24 cellular contexts compared by ENCODE assay signal in the genomic region with DNA sequence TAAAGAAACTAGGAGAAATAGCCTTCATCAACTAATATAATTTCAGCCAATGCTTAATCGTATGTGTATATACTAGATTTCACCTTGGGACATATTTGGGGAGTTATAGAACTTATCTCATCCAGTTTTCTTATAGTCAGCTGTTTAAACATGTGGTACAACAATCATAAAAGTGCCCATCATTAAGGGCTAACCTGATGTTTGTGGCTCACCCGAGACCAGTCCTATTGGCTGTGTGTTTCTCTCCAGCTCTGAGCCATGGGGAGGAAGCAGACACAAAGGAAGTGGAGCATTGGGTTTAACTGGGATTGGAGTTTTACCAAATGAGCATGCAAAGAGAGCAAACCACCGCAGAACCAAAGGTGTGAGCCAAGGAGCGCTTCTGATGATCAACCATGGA.
"Had no signal": no experiment of that assay in that cellular context is flagged by ENCODE, and none has a peak within 500 bp of the region (broad histone marks: within the 10 kb centered on the region; RNA-seq: fewer than 3 reads in every experiment).

No MANE protein-coding gene starts in this region.

- H3K27me3 ChIP-seq: left lung, ovary, right lobe of liver, uterus had no signal

- H3K36me3 ChIP-seq: left lung, ovary, right lobe of liver, thoracic aorta, uterus had no signal

- H3K27ac Mint-ChIP-seq: activated B cell treated with CpG ODN at 0.5 μM for 24 hours; activated T-cell treated with anti-CD3 and anti-CD28 coated beads, Interleukin-2, amount 50 U/mL, for 24 hours; activated T-helper 2 cell treated with anti-CD3 and anti-CD28 coated beads, Interferon-gamma antibody, Interleukin-2, Interleukin-4, amounts not matched to agents 10 μg/mL and 5 μg/mL and 100 μg/mL, durations not matched to agents 14 hours and 24 hours and 36 hours; endodermal cell; progenitor cell of endocrine pancreas; T-helper 2 cell treated with Interferon-gamma antibody and Interleukin-4, amounts not matched to agents 5 μg/mL and 100 μg/mL, for 36 hours; type B pancreatic cell had no signal

- H3K4me1 ChIP-seq: left lung, right lobe of liver, uterus had no signal

- H3K4me3 Mint-ChIP-seq: activated B cell treated with CpG ODN at 0.5 μM for 24 hours; activated CD4-positive, alpha-beta T cell treated with anti-CD3 and anti-CD28 coated beads for 36 hours; activated T-cell treated with anti-CD3 and anti-CD28 coated beads, Interleukin-2, amount 50 U/mL, for 24 hours; endodermal cell; T-helper 2 cell treated with Interferon-gamma antibody and Interleukin-4, amounts not matched to agents 5 μg/mL and 100 μg/mL, for 36 hours; type B pancreatic cell had no signal

- H3K9me3 ChIP-seq: left lung, ovary, right lobe of liver, thoracic aorta, uterus had no signal

- DNase-seq: activated B cell treated with CpG ODN at 0.5 μM for 24 hours; activated CD4-positive, alpha-beta T cell treated with anti-CD3 and anti-CD28 coated beads for 36 hours; activated CD8-positive, alpha-beta memory T cell treated with anti-CD3 and anti-CD28 coated beads, Interleukin-2, amount 50 U/mL, for 48 hours; activated naive CD4-positive, alpha-beta T cell treated with Interleukin-2 at 50 U/mL for 16 hours; activated T-cell treated with anti-CD3 and anti-CD28 coated beads, Interleukin-2, amount 50 U/mL, for 24 hours; amygdala; caudate nucleus; endodermal cell; foreskin fibroblast; head of caudate nucleus; left lung; ovary; right lobe of liver; stimulated activated CD4-positive, alpha-beta T cell treated with anti-CD3 and anti-CD28 coated beads, Interleukin-2, amount 100 ng/mL, for 48 hours; stimulated activated naive CD4-positive, alpha-beta T cell treated with Interleukin-2 at 50 U/mL for 16 hours; SW 1271; uterus had no signal

- H3K27ac ChIP-seq: left lung, ovary, right lobe of liver, thoracic aorta, uterus had no signal

- H3K36me3 Mint-ChIP-seq: type B pancreatic cell had no signal

- H3K4me3 ChIP-seq: left lung, lung, ovary, right lobe of liver, thoracic aorta, uterus had no signal

- H3K27me3 Mint-ChIP-seq: activated CD4-positive, alpha-beta T cell treated with anti-CD3 and anti-CD28 coated beads for 36 hours; activated T-cell treated with anti-CD3 and anti-CD28 coated beads, Interleukin-2, amount 50 U/mL, for 24 hours; type B pancreatic cell had no signal

- ATAC-seq: activated CD4-positive, alpha-beta T cell treated with anti-CD3 and anti-CD28 coated beads for 36 hours; esophagus mucosa; left lung; right lobe of liver had no signal

- H3K9me3 Mint-ChIP-seq: activated B cell treated with CpG ODN at 0.5 μM for 24 hours, endodermal cell had no signal

- H3K4me1 Mint-ChIP-seq: activated B cell treated with CpG ODN at 0.5 μM for 24 hours had no signal
